Comparison of ENCODE assay signal across 2 cellular contexts in genomic region chr14:90534838-90535555, GRCh38.
TF ChIP-seq lines count a peak whose summit lies in the region.

No MANE protein-coding gene starts in this region.

TF ChIP-seq in HEK293, 187 proteins besides CTCF, POLR2A, EP300 and RAD21:
- TF ChIP-seq ZNF629 (tag by site-specific recombination; IDR thresholded peaks at IDR 0.05) (no peak), KLF10 (tag by site-specific recombination; IDR thresholded peaks at IDR 0.05) (peak; percentile 38; the same call in 1 of the 2 replicates), ZXDB (tag by site-specific recombination; IDR thresholded peaks at IDR 0.05) (no peak), KLF9 (tag by site-specific recombination; IDR thresholded peaks at IDR 0.05; ENCODE audit: low read depth) (peak; percentile 49), GLIS1 (tag by site-specific recombination; IDR thresholded peaks at IDR 0.05) (peak; percentile 86), ZFHX2 (tag by site-specific recombination; conservative IDR thresholded peaks at IDR 0.05) (peak; percentile 66), ZNF19 (tag by site-specific recombination; IDR thresholded peaks at IDR 0.05; ENCODE audit: low read depth) (no peak), ZNF473 (tag by site-specific recombination; IDR thresholded peaks at IDR 0.05) (no peak), GLIS2 (tag by site-specific recombination; IDR thresholded peaks at IDR 0.05) (peak; percentile 47; the same call in 1 of the 2 replicates), EGR2 (tag by site-specific recombination; IDR thresholded peaks at IDR 0.05; ENCODE audit: low read depth) (peak; percentile 53; the same call in 1 of the 2 replicates), ZNF623 (tag by site-specific recombination; IDR thresholded peaks at IDR 0.05) (no peak)
- TF ChIP-seq, protein P1, sequence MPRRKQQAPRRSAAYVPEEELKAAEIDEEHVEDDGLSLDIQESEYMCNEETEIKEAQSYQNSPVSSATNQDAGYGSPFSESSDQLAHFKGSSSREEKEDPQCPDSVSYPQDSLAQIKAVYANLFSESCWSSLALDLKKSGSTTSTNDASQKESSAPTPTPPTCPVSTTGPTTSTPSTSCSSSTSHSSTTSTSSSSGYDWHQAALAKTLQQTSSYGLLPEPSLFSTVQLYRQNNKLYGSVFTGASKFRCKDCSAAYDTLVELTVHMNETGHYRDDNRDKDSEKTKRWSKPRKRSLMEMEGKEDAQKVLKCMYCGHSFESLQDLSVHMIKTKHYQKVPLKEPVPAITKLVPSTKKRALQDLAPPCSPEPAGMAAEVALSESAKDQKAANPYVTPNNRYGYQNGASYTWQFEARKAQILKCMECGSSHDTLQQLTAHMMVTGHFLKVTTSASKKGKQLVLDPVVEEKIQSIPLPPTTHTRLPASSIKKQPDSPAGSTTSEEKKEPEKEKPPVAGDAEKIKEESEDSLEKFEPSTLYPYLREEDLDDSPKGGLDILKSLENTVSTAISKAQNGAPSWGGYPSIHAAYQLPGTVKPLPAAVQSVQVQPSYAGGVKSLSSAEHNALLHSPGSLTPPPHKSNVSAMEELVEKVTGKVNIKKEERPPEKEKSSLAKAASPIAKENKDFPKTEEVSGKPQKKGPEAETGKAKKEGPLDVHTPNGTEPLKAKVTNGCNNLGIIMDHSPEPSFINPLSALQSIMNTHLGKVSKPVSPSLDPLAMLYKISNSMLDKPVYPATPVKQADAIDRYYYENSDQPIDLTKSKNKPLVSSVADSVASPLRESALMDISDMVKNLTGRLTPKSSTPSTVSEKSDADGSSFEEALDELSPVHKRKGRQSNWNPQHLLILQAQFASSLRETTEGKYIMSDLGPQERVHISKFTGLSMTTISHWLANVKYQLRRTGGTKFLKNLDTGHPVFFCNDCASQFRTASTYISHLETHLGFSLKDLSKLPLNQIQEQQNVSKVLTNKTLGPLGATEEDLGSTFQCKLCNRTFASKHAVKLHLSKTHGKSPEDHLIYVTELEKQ (tag by site-specific recombination; IDR thresholded peaks at IDR 0.05; ENCODE audit: borderline replicate concordance): no peak

TF ChIP-seq in H1, 55 proteins besides CTCF, POLR2A, EP300 and RAD21:
- TF ChIP-seq JUN (IDR thresholded peaks at IDR 0.05; ENCODE audit: low read depth, low read length): no peak
- no peak for TF ChIP-seq SIRT6 (IDR thresholded peaks at IDR 0.05; ENCODE audit: low read length)
- TF ChIP-seq CBX5 (IDR thresholded peaks at IDR 0.05; ENCODE audit: low read depth, low read length): no peak
- TF ChIP-seq, protein P2, sequence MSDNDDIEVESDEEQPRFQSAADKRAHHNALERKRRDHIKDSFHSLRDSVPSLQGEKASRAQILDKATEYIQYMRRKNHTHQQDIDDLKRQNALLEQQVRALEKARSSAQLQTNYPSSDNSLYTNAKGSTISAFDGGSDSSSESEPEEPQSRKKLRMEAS (IDR thresholded peaks at IDR 0.05): no peak
- no peak for TF ChIP-seq BRCA1 (IDR thresholded peaks at IDR 0.05; ENCODE audit: low read depth, low read length)
- TF ChIP-seq ZNF274 (IDR thresholded peaks at IDR 0.05; ENCODE audit: borderline replicate concordance, extremely low read depth, low read length): no peak
- no peak for TF ChIP-seq ASH2L (IDR thresholded peaks at IDR 0.05; ENCODE audit: low read length)
- no peak for TF ChIP-seq MAFK (IDR thresholded peaks at IDR 0.05; ENCODE audit: low read depth, low read length)
- TF ChIP-seq FOSL1 (IDR thresholded peaks at IDR 0.05; ENCODE audit: insufficient read depth, low read depth, low read length): no peak
- no peak for TF ChIP-seq JUND (IDR thresholded peaks at IDR 0.05; ENCODE audit: low read length)
- no peak for TF ChIP-seq E2F6 (IDR thresholded peaks at IDR 0.05)
- TF ChIP-seq SP1 (IDR thresholded peaks at IDR 0.05; ENCODE audit: low read depth, low read length): no peak
- TF ChIP-seq HDAC2 (IDR thresholded peaks at IDR 0.05; ENCODE audit: borderline replicate concordance in 1 of 2, low read depth in 2 of 2, low read length in 2 of 2): no peak
- TF ChIP-seq ATF2 (IDR thresholded peaks at IDR 0.05; ENCODE audit: low read length): no peak
TF ChIP-seq in H1: peak in this region for 0.
